In genomic region chr15:35089556-35089955, GRCh38 we compare ENCODE assay signal across 25 cellular contexts. TPM values are rescaled to one million over a fixed set of nuclear protein-coding genes. Genes with fewer than 3 reads are reported as not detected.
A peak's percentile ranks its signal among the peaks of the same experiment; 100 is the strongest.
DNase-seq lines count a peak whose midpoint lies in the region; ATAC-seq, FAIRE-seq and TF ChIP-seq lines count a peak whose summit lies in the region.
"Had no signal": no experiment of that assay in that cellular context is flagged by ENCODE, and none has a peak within 500 bp of the region (broad histone marks: within the 10 kb centered on the region; RNA-seq: fewer than 3 reads in every experiment).

No MANE protein-coding gene starts in this region.

- H2AK5ac ChIP-seq in IMR-90 (ENCODE audit: low read depth, low read length) = no peak overlapping the region

- no peaks in the 10 kb centered on the region for H3K4me1 Mint-ChIP-seq in astrocyte (ENCODE audit: low read depth, unreplicated experiment)
- peaks cover 10% of the 10 kb centered on the region for H3K4me1 Mint-ChIP-seq in nephron
- H3K4me1 Mint-ChIP-seq in natural killer cell treated with Interleukin-12 subunit alpha and Interleukin-12 subunit beta and Interleukin-15 and Interleukin-18, amount 100 ng/mL, for 72 hours (ENCODE audit: low read depth in 2 of 2) = no peaks in the 10 kb centered on the region
- H3K4me1 Mint-ChIP-seq: CD14-positive monocyte; CD8-positive, alpha-beta memory T cell; GM23338 had no signal

- no peaks in the 10 kb centered on the region; the same call in 1 of the 2 replicates for H3K4me1 ChIP-seq in IMR-90 (ENCODE audit: control insufficient read depth, insufficient read depth, low read length)
- no peaks in the 10 kb centered on the region for H3K4me1 ChIP-seq in astrocyte (ENCODE audit: insufficient read depth, low read length)
- H3K4me1 ChIP-seq in foreskin keratinocyte = peaks cover 5% of the 10 kb centered on the region
- H3K4me1 ChIP-seq: A549; BLaER1 treated with 17β-estradiol and CSF1 and Interleukin-3, amounts not matched to agents 10 nM and 100 nM had no signal

- H3K4me3 ChIP-seq in IMR-90 (ENCODE audit: insufficient read depth, low read depth, low read length) (no peak overlapping the region), astrocyte (ENCODE audit: insufficient read depth, low read depth, low read length) (no peak overlapping the region)
- H3K4me3 ChIP-seq: A549; BLaER1 treated with 17β-estradiol and CSF1 and Interleukin-3, amounts not matched to agents 10 nM and 100 nM; GM23338 had no signal

- CTCF ChIA-PET in IMR-90 (lab: Yijun Ruan, JAX) = no interaction called here

- FAIRE-seq in astrocyte (lab: Jason Lieb, UNC) = no peak
- no peak for FAIRE-seq in D721Med (lab: Jason Lieb, UNC)
- FAIRE-seq: A549, G401.6, GM12892 had no signal

- H3K9ac ChIP-seq in IMR-90 (ENCODE audit: low read depth, low read length) (no peak overlapping the region), astrocyte (ENCODE audit: low read length) (no peak overlapping the region)
- H3K9ac ChIP-seq: BLaER1 treated with 17β-estradiol and CSF1 and Interleukin-3, amounts not matched to agents 10 nM and 100 nM had no signal

- no peak overlapping the region for H4K8ac ChIP-seq in IMR-90 (ENCODE audit: low read depth in 2 of 2, low read length in 2 of 2)

- H2AFZ ChIP-seq in IMR-90 (replicated peaks; ENCODE audit: low read length, poor library complexity) = no peak overlapping the region
- H2AFZ ChIP-seq in astrocyte (ENCODE audit: low read depth, low read length) = no peak overlapping the region
- H2AFZ ChIP-seq: GM23338 had no signal

- no peak overlapping the region for H3K14ac ChIP-seq in IMR-90 (replicated peaks; ENCODE audit: low read depth, low read length)

- H3K9me3 ChIP-seq in IMR-90 (ENCODE audit: control insufficient read depth, insufficient read depth, low read length) (no peaks in the 10 kb centered on the region), astrocyte (ENCODE audit: insufficient read depth, low read depth, low read length) (no peaks in the 10 kb centered on the region)
- H3K9me3 ChIP-seq: A549, BE2C had no signal

- H3K9me3 Mint-ChIP-seq in astrocyte (ENCODE audit: unreplicated experiment) (peaks cover 2% of the 10 kb centered on the region), nephron (no peaks in the 10 kb centered on the region)
- no peaks in the 10 kb centered on the region for H3K9me3 Mint-ChIP-seq in natural killer cell treated with Interleukin-12 subunit alpha and Interleukin-12 subunit beta and Interleukin-15 and Interleukin-18, amount 100 ng/mL, for 72 hours
- H3K9me3 Mint-ChIP-seq: CD4-positive, alpha-beta T cell; GM23338; H9 had no signal

- H2BK20ac ChIP-seq in IMR-90 (ENCODE audit: low read depth, low read length) = no peak overlapping the region

- in situ Hi-C loops in IMR-90 (cut with MboI; ENCODE audit: low sequenced_read_pairs) = no loop called here

- H3K79me1 ChIP-seq in IMR-90 (ENCODE audit: low read depth in 1 of 2, low read length in 2 of 2) = no peaks in the 10 kb centered on the region

- H3K36me3 Mint-ChIP-seq in astrocyte (ENCODE audit: low read depth, unreplicated experiment) (no peaks in the 10 kb centered on the region), nephron (ENCODE audit: low read depth) (peaks cover 6% of the 10 kb centered on the region)
- H3K36me3 Mint-ChIP-seq in natural killer cell treated with Interleukin-12 subunit alpha and Interleukin-12 subunit beta and Interleukin-15 and Interleukin-18, amount 100 ng/mL, for 72 hours = no peaks in the 10 kb centered on the region
- H3K36me3 Mint-ChIP-seq: CD14-positive monocyte had no signal

- H3K36me3 ChIP-seq in IMR-90 (ENCODE audit: control insufficient read depth, insufficient read depth, low read length) (no peaks in the 10 kb centered on the region), astrocyte (ENCODE audit: insufficient read depth, low read length) (no peaks in the 10 kb centered on the region)
- H3K36me3 ChIP-seq: BE2C; BLaER1 treated with 17β-estradiol and CSF1 and Interleukin-3, amounts not matched to agents 10 nM and 100 nM had no signal

- intact Hi-C loops in IMR-90 (cut with micrococcal nuclease) = loop anchor here (5.0 kb wide), 1 partner anchor 93 kb away; no protein-coding TSS in a partner anchor

- H3K4ac ChIP-seq in IMR-90 (ENCODE audit: low read depth, low read length) = no peak overlapping the region

- H3K79me2 ChIP-seq in astrocyte (ENCODE audit: insufficient read depth, low read length) = no peaks in the 10 kb centered on the region

- no peak overlapping the region for H2AK9ac ChIP-seq in IMR-90 (replicated peaks; ENCODE audit: low read depth, low read length, poor library complexity)

- H3K27me3 Mint-ChIP-seq in astrocyte (ENCODE audit: low read depth, unreplicated experiment) (peaks cover 2% of the 10 kb centered on the region), nephron (ENCODE audit: low read depth) (no peaks in the 10 kb centered on the region)
- H3K27me3 Mint-ChIP-seq in natural killer cell treated with Interleukin-12 subunit alpha and Interleukin-12 subunit beta and Interleukin-15 and Interleukin-18, amount 100 ng/mL, for 72 hours = peaks cover 0 to 7% of the 10 kb centered on the region in 2 donors
- H3K27me3 Mint-ChIP-seq: CD4-positive, alpha-beta T cell had no signal

- H3K27me3 ChIP-seq in IMR-90 (ENCODE audit: control insufficient read depth, insufficient read depth, low read length) (no peaks in the 10 kb centered on the region), astrocyte (ENCODE audit: insufficient read depth, low read length) (no peaks in the 10 kb centered on the region), foreskin keratinocyte (no peaks in the 10 kb centered on the region)
- H3K27me3 ChIP-seq: BE2C; BLaER1 treated with 17β-estradiol and CSF1 and Interleukin-3, amounts not matched to agents 10 nM and 100 nM had no signal

- H2BK15ac ChIP-seq in IMR-90 (ENCODE audit: low read depth, low read length) = no peak overlapping the region

- no CpG with 5 or more reads among the region's 2 CpGs for WGBS in IMR-90 (ENCODE audit: extremely low coverage in 2 of 2, insufficient read length in 1 of 2), 2 experiments

- BruUV-seq in IMR-90 (replicated peaks; lab: Mats Ljungman, UMichigan) = no TSS peak

- dilution Hi-C loops in IMR-90 (cut with HindIII; ENCODE audit: low sequenced_read_pairs, unreplicated experiment) = no loop called here

- no peak for TF ChIP-seq RAD21 in IMR-90 (IDR thresholded peaks at IDR 0.05; ENCODE audit: low read length)

- no peak overlapping the region for H4K91ac ChIP-seq in IMR-90 (ENCODE audit: insufficient read depth, low read depth, low read length)

- no peak overlapping the region for H3K56ac ChIP-seq in IMR-90 (ENCODE audit: extremely low read depth, insufficient read depth, low read length)

- H3K4me2 ChIP-seq in IMR-90 (ENCODE audit: low read depth, low read length) (no peak overlapping the region; the same call in 1 of the 2 replicates), astrocyte (ENCODE audit: low read length) (no peak overlapping the region)
- H3K4me2 ChIP-seq: A549; BLaER1 treated with 17β-estradiol and CSF1 and Interleukin-3, amounts not matched to agents 10 nM and 100 nM; GM23338 had no signal

- no peaks in the 10 kb centered on the region; the same call in none of the 2 replicates for H3K9me1 ChIP-seq in IMR-90 (ENCODE audit: insufficient read depth, low read length)

- DNase-seq in IMR-90 (peak; percentile 23), astrocyte (ENCODE audit: low read depth) (peak; percentile 44), foreskin keratinocyte (peak; percentile 38 to 74), D721Med (ENCODE audit: insufficient read length, low spot score) (no peak), NOMO-1 treated with DMSO at 0.1 percent for 48 hours (lab: John Stamatoyannopoulos, UW; ENCODE audit: unreplicated experiment) (no peak)
- no peak for DNase-seq in natural killer cell treated with Interleukin-12 subunit alpha and Interleukin-12 subunit beta and Interleukin-15 and Interleukin-18, amount 100 ng/mL, for 72 hours (ENCODE audit: low spot score)
- DNase-seq: 8988T; ACHN; AML-193; BE2C; CD4-positive, alpha-beta T cell; CD8-positive, alpha-beta memory T cell; DMS53; DMS79 treated with DMSO at 0.1 percent for 48 hours; H9 had no signal

- no peak overlapping the region for H3K18ac ChIP-seq in IMR-90 (ENCODE audit: low read depth, low read length)

- TF ChIP-seq CTCF in IMR-90 (conservative IDR thresholded peaks at IDR 0.05; ENCODE audit: low read depth, low read length) (no peak), astrocyte (IDR thresholded peaks at IDR 0.05; ENCODE audit: insufficient read depth, low read depth, low read length) (no peak), foreskin keratinocyte (conservative IDR thresholded peaks at IDR 0.05) (no peak), nephron (IDR thresholded peaks at IDR 0.05; ENCODE audit: unreplicated experiment in 3 of 3) (no peak), D721Med (IDR thresholded peaks at IDR 0.05; ENCODE audit: insufficient read depth, missing control alignments) (no peak)

- no peak overlapping the region for H3K27ac Mint-ChIP-seq in astrocyte (ENCODE audit: unreplicated experiment)
- H3K27ac Mint-ChIP-seq in nephron = peak overlapping the region; percentile 18 to 48 (median 25)
- no peak overlapping the region for H3K27ac Mint-ChIP-seq in natural killer cell treated with Interleukin-12 subunit alpha and Interleukin-12 subunit beta and Interleukin-15 and Interleukin-18, amount 100 ng/mL, for 72 hours
- H3K27ac Mint-ChIP-seq: CD14-positive monocyte; CD4-positive, alpha-beta T cell; CD8-positive, alpha-beta memory T cell; GM23338; H9 had no signal

- no peak overlapping the region for H2BK120ac ChIP-seq in IMR-90 (ENCODE audit: low read depth, low read length)

- H3K27ac ChIP-seq in IMR-90 (ENCODE audit: insufficient read depth, low read length) (no peak overlapping the region), astrocyte (ENCODE audit: low read depth, low read length) (no peak overlapping the region), foreskin keratinocyte (no peak overlapping the region)
- H3K27ac ChIP-seq: A549; BLaER1 treated with 17β-estradiol and CSF1 and Interleukin-3, amounts not matched to agents 10 nM and 100 nM had no signal

- H4K5ac ChIP-seq in IMR-90 (ENCODE audit: low read depth, low read length) = no peak overlapping the region

- H2BK5ac ChIP-seq in IMR-90 (ENCODE audit: low read depth, low read length, poor library complexity, severe bottlenecking) = no peak overlapping the region

- POLR2A ChIA-PET in IMR-90 (lab: Charles Lee; ENCODE audit: unreplicated experiment) = no interaction called here

- H3K4me3 Mint-ChIP-seq in astrocyte (ENCODE audit: unreplicated experiment) = no peak overlapping the region
- no peak overlapping the region for H3K4me3 Mint-ChIP-seq in nephron
- no peak overlapping the region for H3K4me3 Mint-ChIP-seq in natural killer cell treated with Interleukin-12 subunit alpha and Interleukin-12 subunit beta and Interleukin-15 and Interleukin-18, amount 100 ng/mL, for 72 hours
- H3K4me3 Mint-ChIP-seq: CD14-positive monocyte; CD4-positive, alpha-beta T cell; CD8-positive, alpha-beta memory T cell; GM23338; H9 had no signal

- ATAC-seq in IMR-90 (ENCODE audit: low read depth) (peak; percentile 42), foreskin keratinocyte (no peak)
- no peak for ATAC-seq in natural killer cell treated with Interleukin-12 subunit alpha and Interleukin-12 subunit beta and Interleukin-15 and Interleukin-18, amount 100 ng/mL, for 72 hours
- ATAC-seq: A549, GM23338, HCT116 had no signal

- TF ChIP-seq POLR2A in IMR-90 (IDR thresholded peaks at IDR 0.05; ENCODE audit: low read depth, low read length) = no peak

- no peaks in the 10 kb centered on the region for H4K20me1 ChIP-seq in IMR-90 (ENCODE audit: insufficient read depth, low read length)
- H4K20me1 ChIP-seq in astrocyte (ENCODE audit: insufficient read depth, low read length) = no peaks in the 10 kb centered on the region
- H4K20me1 ChIP-seq: BLaER1 treated with 17β-estradiol and CSF1 and Interleukin-3, amounts not matched to agents 10 nM and 100 nM had no signal

- no peak overlapping the region for H3K23ac ChIP-seq in IMR-90 (ENCODE audit: low read depth, low read length)

RNA-seq across cellular contexts. Expression of gene NANOGP8, which starts 4.5 kb away (rescaled TPM):
- not detected in 2 replicates for total RNA-seq in IMR-90 (2012; rRNA removed)
- not detected in 2 replicates for polyA plus RNA-seq in IMR-90 (2012; rRNA removed)
- not detected in 2 replicates for polyA plus RNA-seq in IMR-90 (2012; cell fraction: cytosol; rRNA removed)
- 0.17 TPM in 1 of 2 replicates, not detected in the other for polyA plus RNA-seq in IMR-90 (2012; cell fraction: nucleus; rRNA removed; ENCODE audit: low replicate concordance)
- total RNA-seq in astrocyte = not detected in 2 replicates
- not detected in 2 replicates for total RNA-seq in foreskin keratinocyte
- not detected in 2 replicates for polyA plus RNA-seq in foreskin keratinocyte
- not detected for total RNA-seq in natural killer cell treated with Interleukin-12 subunit alpha and Interleukin-12 subunit beta and Interleukin-15 and Interleukin-18, amount 100 ng/mL, for 72 hours
- total RNA-seq: CD4-positive, alpha-beta T cell; CD8-positive, alpha-beta memory T cell; Daoy; H4 had no signal
- polyA plus RNA-seq: A549; CD14-positive monocyte; CD8-positive, alpha-beta memory T cell had no signal

Comparison
In these comparisons a context has a peak if more than half of its experiments do, and no peak if none do; other contexts are left out.
1. DNase-seq: peak in IMR-90 (single experiment), astrocyte (single experiment) and foreskin keratinocyte (2 of 2); none in D721Med (single experiment), natural killer cell treated with Interleukin-12 subunit alpha and Interleukin-12 subunit beta and Interleukin-15 and Interleukin-18, amount 100 ng/mL, for 72 hours (single experiment) and NOMO-1 treated with DMSO at 0.1 percent for 48 hours (single experiment).
2. H3K27ac Mint-ChIP-seq: peak in nephron (3 of 3); none in astrocyte (single experiment) and natural killer cell treated with Interleukin-12 subunit alpha and Interleukin-12 subunit beta and Interleukin-15 and Interleukin-18, amount 100 ng/mL, for 72 hours (0 of 2).